8 cellular contexts compared by ENCODE assay signal in genomic region chr6:33710296-33711121, GRCh38. TPM values are rescaled to one million over a fixed set of nuclear protein-coding genes. Genes with fewer than 3 reads are reported as not detected.
A peak's percentile ranks its signal among the peaks of the same experiment; 100 is the strongest.
DNase-seq lines count a peak whose midpoint lies in the region; ATAC-seq and TF ChIP-seq lines count a peak whose summit lies in the region.

No MANE protein-coding gene starts in this region.

- H3K4me3 ChIP-seq in GM08714 (ENCODE audit: low read length) (peak overlapping the region; percentile 71), choroid plexus epithelial cell (ENCODE audit: low read depth, low read length) (peak overlapping the region; percentile 99)

- H3K36me3 Mint-ChIP-seq in natural killer cell treated with Interleukin-12 subunit alpha and Interleukin-12 subunit beta and Interleukin-15 and Interleukin-18, amount 100 ng/mL, for 72 hours, result peaks cover 16% of the 10 kb centered on the region

- peak; percentile 56 for DNase-seq in NAMALWA (ENCODE audit: low spot score)
- no peak for DNase-seq in choroid plexus epithelial cell (ENCODE audit: low read depth)
- no peak for DNase-seq in natural killer cell treated with Interleukin-12 subunit alpha and Interleukin-12 subunit beta and Interleukin-15 and Interleukin-18, amount 100 ng/mL, for 72 hours (ENCODE audit: low spot score)
- DNase-seq in left colon, result no peak
- no peak for DNase-seq in T-helper 9 cell
- no peak for DNase-seq in germinal center (ENCODE audit: low spot score)

- peak overlapping the region; percentile 96 for H3K4me3 Mint-ChIP-seq in natural killer cell treated with Interleukin-12 subunit alpha and Interleukin-12 subunit beta and Interleukin-15 and Interleukin-18, amount 100 ng/mL, for 72 hours

- no peaks in the 10 kb centered on the region for H3K9me3 Mint-ChIP-seq in natural killer cell treated with Interleukin-12 subunit alpha and Interleukin-12 subunit beta and Interleukin-15 and Interleukin-18, amount 100 ng/mL, for 72 hours

- H3K27ac Mint-ChIP-seq in natural killer cell treated with Interleukin-12 subunit alpha and Interleukin-12 subunit beta and Interleukin-15 and Interleukin-18, amount 100 ng/mL, for 72 hours, result peak overlapping the region; percentile 98 to 99

- TF ChIP-seq CTCF in choroid plexus epithelial cell (conservative IDR thresholded peaks at IDR 0.05; ENCODE audit: low read depth, low read length), result no peak

- no peaks in the 10 kb centered on the region for H3K27me3 Mint-ChIP-seq in natural killer cell treated with Interleukin-12 subunit alpha and Interleukin-12 subunit beta and Interleukin-15 and Interleukin-18, amount 100 ng/mL, for 72 hours

- no peak for ATAC-seq in natural killer cell treated with Interleukin-12 subunit alpha and Interleukin-12 subunit beta and Interleukin-15 and Interleukin-18, amount 100 ng/mL, for 72 hours
- no peak for ATAC-seq in left colon
- ATAC-seq in GM19324 (IDR thresholded peaks at IDR 0.05; ENCODE audit: low FRiP score, unreplicated experiment), result no peak

- H3K4me1 Mint-ChIP-seq in natural killer cell treated with Interleukin-12 subunit alpha and Interleukin-12 subunit beta and Interleukin-15 and Interleukin-18, amount 100 ng/mL, for 72 hours (ENCODE audit: low read depth in 2 of 2), result peaks cover 22 to 40% of the 10 kb centered on the region in 2 donors

- intact Hi-C loops in left colon (cut with DNase I, micrococcal nuclease), result no loop called here

RNA-seq across cellular contexts. Expression of gene UQCC2, which starts 1.0 kb away (rescaled TPM):
- total RNA-seq in natural killer cell treated with Interleukin-12 subunit alpha and Interleukin-12 subunit beta and Interleukin-15 and Interleukin-18, amount 100 ng/mL, for 72 hours, result 10 to 100 TPM; 44.9 to 53.1 TPM
- total RNA-seq in left colon, result 10 to 100 TPM; 40.5 to 52.6 TPM

RNA-seq across cellular contexts. Expression of gene IP6K3, which starts 36.2 kb away (rescaled TPM):
- not detected for total RNA-seq in natural killer cell treated with Interleukin-12 subunit alpha and Interleukin-12 subunit beta and Interleukin-15 and Interleukin-18, amount 100 ng/mL, for 72 hours
- total RNA-seq in left colon, result 1 to 10 TPM in 1 of 2 donors, under 1 TPM in 1; 0.45 to 2.4 TPM
